Comparison of ENCODE assay signal across 15 cellular contexts in genomic region chr12:67354322-67354721, GRCh38.
DNase-seq lines count a peak whose midpoint lies in the region; ATAC-seq, FAIRE-seq and TF ChIP-seq lines count a peak whose summit lies in the region.
"Had no signal": no experiment of that assay in that cellular context is flagged by ENCODE, and none has a peak within 500 bp of the region (broad histone marks: within the 10 kb centered on the region; RNA-seq: fewer than 3 reads in every experiment).

No MANE protein-coding gene starts in this region.

- no peak for FAIRE-seq in RCC 7860 (lab: Jason Lieb, UNC)
- FAIRE-seq: bronchial epithelial cell had no signal

- H3K9me3 Mint-ChIP-seq in chondrocyte (ENCODE audit: low read depth), result peaks cover 3% of the 10 kb centered on the region
- H3K9me3 Mint-ChIP-seq in mesothelial cell of epicardium, result no peaks in the 10 kb centered on the region
- H3K9me3 Mint-ChIP-seq: stimulated activated naive B cell treated with anti-CD40 and anti-IgM and Interleukin-4, amounts not matched to agents 10 μg/mL and 1 μg/mL and 100 μg/mL, for 72 hours had no signal

- H3K36me3 Mint-ChIP-seq in chondrocyte (ENCODE audit: low read depth), result no peaks in the 10 kb centered on the region
- H3K36me3 Mint-ChIP-seq in mesothelial cell of epicardium, result no peaks in the 10 kb centered on the region
- H3K36me3 Mint-ChIP-seq: CD14-positive monocyte; stimulated activated naive B cell treated with anti-CD40 and anti-IgM and Interleukin-4, amounts not matched to agents 10 μg/mL and 1 μg/mL and 100 μg/mL, for 72 hours had no signal

- DNase-seq in stimulated activated CD4-positive, alpha-beta T cell treated with anti-CD3 and anti-CD28 coated beads, Interleukin-4, amount 100 ng/mL, for 24 hours, result peak; percentile 12
- no peak for DNase-seq in stimulated activated CD4-positive, alpha-beta T cell treated with anti-CD3 and anti-CD28 coated beads, Interleukin-4, amount 100 ng/mL, for 1 hour
- DNase-seq in chondrocyte (ENCODE audit: low spot score), result no peak
- DNase-seq in mesothelial cell of epicardium (ENCODE audit: low spot score in 2 of 2, unreplicated experiment in 2 of 2), result no peak
- no peak for DNase-seq in LoVo (ENCODE audit: low spot score)
- no peak for DNase-seq in cerebellar nuclear complex (lab: John Stamatoyannopoulos, UW)
- DNase-seq in RCC 7860 (ENCODE audit: low spot score), result no peak
- DNase-seq: Kasumi-1; NCI-H2029; NCI-H748 treated with DMSO at 0.1 percent for 48 hours; SHP77; stimulated activated naive B cell treated with anti-CD40 and anti-IgM and Interleukin-4, amounts not matched to agents 10 μg/mL and 1 μg/mL and 100 μg/mL, for 72 hours had no signal

- no peak overlapping the region for H3K4me3 Mint-ChIP-seq in chondrocyte (ENCODE audit: unreplicated experiment)
- no peak overlapping the region for H3K4me3 Mint-ChIP-seq in mesothelial cell of epicardium
- H3K4me3 Mint-ChIP-seq: CD14-positive monocyte; stimulated activated naive B cell treated with anti-CD40 and anti-IgM and Interleukin-4, amounts not matched to agents 10 μg/mL and 1 μg/mL and 100 μg/mL, for 72 hours had no signal

- H3K27me3 Mint-ChIP-seq in chondrocyte (ENCODE audit: low read depth) (no peaks in the 10 kb centered on the region), mesothelial cell of epicardium (ENCODE audit: low read depth) (no peaks in the 10 kb centered on the region)
- H3K27me3 Mint-ChIP-seq: stimulated activated naive B cell treated with anti-CD40 and anti-IgM and Interleukin-4, amounts not matched to agents 10 μg/mL and 1 μg/mL and 100 μg/mL, for 72 hours had no signal

- ATAC-seq in GM19397 (IDR thresholded peaks at IDR 0.05; ENCODE audit: unreplicated experiment), result no peak
- ATAC-seq: stimulated activated naive B cell treated with anti-CD40 and anti-IgM and Interleukin-4, amounts not matched to agents 10 μg/mL and 1 μg/mL and 100 μg/mL, for 72 hours had no signal

- H3K27ac Mint-ChIP-seq in chondrocyte (ENCODE audit: unreplicated experiment) (peak overlapping the region; percentile 56), mesothelial cell of epicardium (peak overlapping the region; percentile 2)
- H3K27ac Mint-ChIP-seq: CD14-positive monocyte; stimulated activated naive B cell treated with anti-CD40 and anti-IgM and Interleukin-4, amounts not matched to agents 10 μg/mL and 1 μg/mL and 100 μg/mL, for 72 hours had no signal

- H3K4me1 Mint-ChIP-seq in chondrocyte (ENCODE audit: low read depth), result peaks cover 54% of the 10 kb centered on the region
- H3K4me1 Mint-ChIP-seq in mesothelial cell of epicardium, result peaks cover 44% of the 10 kb centered on the region

- TF ChIP-seq CTCF in chondrocyte (IDR thresholded peaks at IDR 0.05) (no peak), mesothelial cell of epicardium (IDR thresholded peaks at IDR 0.05; ENCODE audit: unreplicated experiment) (no peak)
